Comparison of ENCODE assay signal across 10 cellular contexts in genomic region chr7:46486264-46487206, GRCh38.
DNase-seq lines count a peak whose midpoint lies in the region; ATAC-seq, FAIRE-seq and TF ChIP-seq lines count a peak whose summit lies in the region.
"Had no signal": no experiment of that assay in that cellular context is flagged by ENCODE, and none has a peak within 500 bp of the region (broad histone marks: within the 10 kb centered on the region; RNA-seq: fewer than 3 reads in every experiment).

No MANE protein-coding gene starts in this region.

- no peaks in the 10 kb centered on the region for H3K27me3 ChIP-seq in uterus
- H3K27me3 ChIP-seq in dorsolateral prefrontal cortex, result peaks cover 0 to 5% (median 0%) of the 10 kb centered on the region in 45 donors
- H3K27me3 ChIP-seq: heart right ventricle had no signal

- intact Hi-C loops in kidney (cut with DNase I), result no loop called here
- intact Hi-C loops in uterus (cut with DNase I; ENCODE audit: low total_unique reads), result no loop called here
- intact Hi-C loops in dorsolateral prefrontal cortex (cut with DNase I), result no loop called here

- ATAC-seq in HG02840 (IDR thresholded peaks at IDR 0.05; ENCODE audit: low FRiP score, unreplicated experiment), result no peak
- ATAC-seq: activated naive CD4-positive, alpha-beta T cell treated with anti-CD3 and anti-CD28 coated beads, Interleukin-2, amount 50 U/mL, for 72 hours had no signal

- H3K4me3 ChIP-seq in cardiac fibroblast (replicated peaks in 1 of 2; ENCODE audit: low read depth in 2 of 2, low read length in 2 of 2), result no peak overlapping the region
- no peak overlapping the region for H3K4me3 ChIP-seq in kidney (ENCODE audit: low read length in 2 of 2)
- H3K4me3 ChIP-seq in uterus, result no peak overlapping the region
- H3K4me3 ChIP-seq in dorsolateral prefrontal cortex, result no peak overlapping the region
- H3K4me3 ChIP-seq: heart right ventricle had no signal

- H3K36me3 ChIP-seq in kidney (ENCODE audit: control insufficient read depth in 1 of 2, insufficient read depth in 2 of 2, low read length in 2 of 2) (no peaks in the 10 kb centered on the region), uterus (no peaks in the 10 kb centered on the region)
- H3K36me3 ChIP-seq: heart right ventricle had no signal

- H3K27ac ChIP-seq in kidney (ENCODE audit: low read depth in 2 of 2, low read length in 2 of 2) (no peak overlapping the region), uterus (peak overlapping the region; percentile 77 to 79), dorsolateral prefrontal cortex (no peak overlapping the region)
- H3K27ac ChIP-seq: heart right ventricle had no signal

- TF ChIP-seq CTCF in cardiac fibroblast (IDR thresholded peaks at IDR 0.05; ENCODE audit: low read depth, low read length) (no peak), kidney (IDR thresholded peaks at IDR 0.05; ENCODE audit: borderline replicate concordance, extremely low read depth, insufficient read depth) (no peak), uterus (IDR thresholded peaks at IDR 0.05) (no peak), dorsolateral prefrontal cortex (IDR thresholded peaks at IDR 0.05 in 54 of 56, conservative IDR thresholded peaks at IDR 0.05 in 2 of 56; ENCODE audit: low read depth in 1 of 56, partially characterized antibody in 56 of 56) (no peak)

- DNase-seq in HT1080 (ENCODE audit: low read depth), result peak; percentile 80
- DNase-seq in cardiac fibroblast (ENCODE audit: low read depth in 2 of 2), result peak; percentile 66 to 89
- DNase-seq in kidney, result peak; percentile 69
- DNase-seq in uterus, result peak; percentile 74 to 89
- no peak for DNase-seq in dorsolateral prefrontal cortex
- no peak for DNase-seq in activated CD8-positive, alpha-beta memory T cell treated with anti-CD3 and anti-CD28 coated beads, Interleukin-2, amount 50 U/mL, for 48 hours
- DNase-seq: MV-4-11 had no signal

- no peak for TF ChIP-seq POLR2A in uterus (IDR thresholded peaks at IDR 0.05)

- no peak overlapping the region for H3K9ac ChIP-seq in kidney (ENCODE audit: low read length in 2 of 2)

- H3K9me3 ChIP-seq in kidney (ENCODE audit: control insufficient read depth in 1 of 2, low read length in 2 of 2) (no peaks in the 10 kb centered on the region), uterus (no peaks in the 10 kb centered on the region)
- H3K9me3 ChIP-seq: heart right ventricle had no signal

- no peak for FAIRE-seq in kidney (lab: Jason Lieb, UNC)

- H3K4me1 ChIP-seq in kidney (ENCODE audit: control insufficient read depth in 1 of 2, insufficient read depth in 1 of 2, low read depth in 1 of 2, low read length in 2 of 2) (no peaks in the 10 kb centered on the region), uterus (peaks cover 7 to 16% of the 10 kb centered on the region in 2 donors)

Comparison
In these comparisons a context has a peak if more than half of its experiments do, and no peak if none do; other contexts are left out.
1. DNase-seq: peak in HT1080 (single experiment), cardiac fibroblast (2 of 2), kidney (single experiment) and uterus (2 of 2); none in dorsolateral prefrontal cortex (0 of 10) and activated CD8-positive, alpha-beta memory T cell treated with anti-CD3 and anti-CD28 coated beads, Interleukin-2, amount 50 U/mL, for 48 hours (single experiment).
2. H3K27ac ChIP-seq: peak in uterus (2 of 2); none in kidney (0 of 2) and dorsolateral prefrontal cortex (0 of 59).